In genomic region chr12:113239288-113239771, GRCh38 we compare ENCODE assay signal across 1 cellular context.
TF ChIP-seq lines count a peak whose summit lies in the region.

No MANE protein-coding gene starts in this region.

TF ChIP-seq in GM12878, 131 proteins besides CTCF, POLR2A, EP300 and RAD21 (continued from another document):
- TF ChIP-seq, protein P1, sequence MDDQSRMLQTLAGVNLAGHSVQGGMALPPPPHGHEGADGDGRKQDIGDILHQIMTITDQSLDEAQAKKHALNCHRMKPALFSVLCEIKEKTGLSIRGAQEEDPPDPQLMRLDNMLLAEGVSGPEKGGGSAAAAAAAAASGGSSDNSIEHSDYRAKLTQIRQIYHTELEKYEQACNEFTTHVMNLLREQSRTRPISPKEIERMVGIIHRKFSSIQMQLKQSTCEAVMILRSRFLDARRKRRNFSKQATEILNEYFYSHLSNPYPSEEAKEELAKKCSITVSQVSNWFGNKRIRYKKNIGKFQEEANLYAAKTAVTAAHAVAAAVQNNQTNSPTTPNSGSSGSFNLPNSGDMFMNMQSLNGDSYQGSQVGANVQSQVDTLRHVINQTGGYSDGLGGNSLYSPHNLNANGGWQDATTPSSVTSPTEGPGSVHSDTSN (IDR thresholded peaks at IDR 0.05; ENCODE audit: insufficient replicate concordance, low read depth, low read length), result no peak
- TF ChIP-seq TCF12 (IDR thresholded peaks at IDR 0.05; ENCODE audit: low read depth, low read length), result no peak
- TF ChIP-seq RB1 (IDR thresholded peaks at IDR 0.05; ENCODE audit: borderline replicate concordance), result no peak
- no peak for TF ChIP-seq NRF1 (conservative IDR thresholded peaks at IDR 0.05; ENCODE audit: low read depth, low read length)
